ENCODE assay signal across 1 cellular context in genomic region chr2:46970334-46971288, GRCh38.
TF ChIP-seq lines count a peak whose summit lies in the region.

No MANE protein-coding gene starts in this region.

TF ChIP-seq in HepG2, 621 proteins besides CTCF, POLR2A, EP300 and RAD21 (continued from another document and continues in another):
- no peak for TF ChIP-seq ZNF124 (CRISPR knock-in tag; IDR thresholded peaks at IDR 0.05)
- TF ChIP-seq NFYC (CRISPR knock-in tag; IDR thresholded peaks at IDR 0.05): no peak
- no peak for TF ChIP-seq ZNF597 (CRISPR knock-in tag; IDR thresholded peaks at IDR 0.05)
- TF ChIP-seq ZNF557 (CRISPR knock-in tag; IDR thresholded peaks at IDR 0.05): no peak
- no peak for TF ChIP-seq ZNF800 (CRISPR knock-in tag; IDR thresholded peaks at IDR 0.05)
- TF ChIP-seq ZNF20 (CRISPR knock-in tag; IDR thresholded peaks at IDR 0.05): no peak
- no peak for TF ChIP-seq PREB (CRISPR knock-in tag; IDR thresholded peaks at IDR 0.05)
- TF ChIP-seq TRIM22 (IDR thresholded peaks at IDR 0.05): no peak
- TF ChIP-seq ONECUT2 (CRISPR knock-in tag; IDR thresholded peaks at IDR 0.05): no peak
- TF ChIP-seq TBL1XR1 (IDR thresholded peaks at IDR 0.05; ENCODE audit: borderline replicate concordance, low read length, partially characterized antibody): peak; percentile 35
- no peak for TF ChIP-seq POGZ (CRISPR knock-in tag; IDR thresholded peaks at IDR 0.05)
- 0 out of 2 replicates have a peak, but pooled peaks have one; percentile 29 for TF ChIP-seq ZMAT3 (CRISPR knock-in tag; conservative IDR thresholded peaks at IDR 0.05)
- 0 out of 2 replicates have a peak, but pooled peaks have one; percentile 24 for TF ChIP-seq CHD2 (IDR thresholded peaks at IDR 0.05; ENCODE audit: low read depth, low read length)
- TF ChIP-seq ASH2L (IDR thresholded peaks at IDR 0.05; ENCODE audit: insufficient read length, low read depth, low read length): peak; percentile 61
- no peak for TF ChIP-seq ZBTB8A (CRISPR knock-in tag; IDR thresholded peaks at IDR 0.05; ENCODE audit: borderline replicate concordance, low read depth)
- no peak for TF ChIP-seq ATF1 (CRISPR knock-in tag; IDR thresholded peaks at IDR 0.05)
- no peak; the same call in 1 of the 2 replicates for TF ChIP-seq ADNP (CRISPR knock-in tag; IDR thresholded peaks at IDR 0.05)
- TF ChIP-seq FOXJ3 (CRISPR knock-in tag; IDR thresholded peaks at IDR 0.05; ENCODE audit: borderline replicate concordance): no peak
- TF ChIP-seq STAT6 (CRISPR knock-in tag; IDR thresholded peaks at IDR 0.05; ENCODE audit: borderline replicate concordance): 0 out of 2 replicates have a peak, but pooled peaks have one; percentile 56
- TF ChIP-seq YY1 (IDR thresholded peaks at IDR 0.05; ENCODE audit: insufficient read depth, insufficient replicate concordance, low read depth, low read length): no peak
- no peak for TF ChIP-seq PBX2 (CRISPR knock-in tag; IDR thresholded peaks at IDR 0.05)
- no peak for TF ChIP-seq ZNF512 (CRISPR knock-in tag; IDR thresholded peaks at IDR 0.05)
- 0 out of 2 replicates have a peak, but pooled peaks have one; percentile 34 for TF ChIP-seq ZFP1 (CRISPR knock-in tag; IDR thresholded peaks at IDR 0.05)
- no peak for TF ChIP-seq SP1 (IDR thresholded peaks at IDR 0.05)
- 0 out of 2 replicates have a peak, but pooled peaks have one; percentile 15 for TF ChIP-seq SP1 (CRISPR knock-in tag; IDR thresholded peaks at IDR 0.05)
- TF ChIP-seq SNAI1 (CRISPR knock-in tag; IDR thresholded peaks at IDR 0.05; ENCODE audit: borderline replicate concordance): no peak
- TF ChIP-seq MAZ (IDR thresholded peaks at IDR 0.05; ENCODE audit: borderline replicate concordance, low read depth, low read length): no peak
- no peak for TF ChIP-seq MAZ (CRISPR knock-in tag; IDR thresholded peaks at IDR 0.05; ENCODE audit: low read depth)
- TF ChIP-seq ZSCAN20 (CRISPR knock-in tag; IDR thresholded peaks at IDR 0.05; ENCODE audit: borderline replicate concordance): no peak
- TF ChIP-seq ZKSCAN8 (CRISPR knock-in tag; IDR thresholded peaks at IDR 0.05; ENCODE audit: borderline replicate concordance): peak; percentile 71; the same call in 1 of the 2 replicates
- TF ChIP-seq ARNT (IDR thresholded peaks at IDR 0.05): no peak
- TF ChIP-seq NAIF1 (CRISPR knock-in tag; IDR thresholded peaks at IDR 0.05; ENCODE audit: borderline replicate concordance): no peak; the same call in 1 of the 2 replicates
- no peak for TF ChIP-seq ZBTB1 (CRISPR knock-in tag; IDR thresholded peaks at IDR 0.05; ENCODE audit: borderline replicate concordance)
- no peak for TF ChIP-seq TSC22D2 (CRISPR knock-in tag; IDR thresholded peaks at IDR 0.05; ENCODE audit: borderline replicate concordance)
- TF ChIP-seq SOX6 (IDR thresholded peaks at IDR 0.05): no peak
- peak; percentile 88 for TF ChIP-seq SOX6 (CRISPR knock-in tag; IDR thresholded peaks at IDR 0.05)
- TF ChIP-seq HNF4G (IDR thresholded peaks at IDR 0.05; ENCODE audit: borderline replicate concordance, low read depth, low read length): peak; percentile 81
- peak; percentile 89; the same call in 1 of the 2 replicates for TF ChIP-seq HNF4G (CRISPR knock-in tag; IDR thresholded peaks at IDR 0.05; ENCODE audit: borderline replicate concordance, low read depth)
- no peak for TF ChIP-seq TRAFD1 (CRISPR knock-in tag; IDR thresholded peaks at IDR 0.05; ENCODE audit: borderline replicate concordance)
- no peak for TF ChIP-seq ZNF496 (CRISPR knock-in tag; IDR thresholded peaks at IDR 0.05; ENCODE audit: insufficient replicate concordance)
- TF ChIP-seq SNAPC5 (CRISPR knock-in tag; IDR thresholded peaks at IDR 0.05; ENCODE audit: borderline replicate concordance): no peak
- TF ChIP-seq TAF1 (CRISPR knock-in tag; IDR thresholded peaks at IDR 0.05): peak; percentile 15; the same call in 1 of the 2 replicates
- TF ChIP-seq ZNF616 (CRISPR knock-in tag; IDR thresholded peaks at IDR 0.05; ENCODE audit: low read depth): no peak
- 0 out of 2 replicates have a peak, but pooled peaks have one; percentile 16 for TF ChIP-seq ZBED4 (CRISPR knock-in tag; IDR thresholded peaks at IDR 0.05; ENCODE audit: borderline replicate concordance)
- TF ChIP-seq ZNF510 (CRISPR knock-in tag; IDR thresholded peaks at IDR 0.05; ENCODE audit: low read depth): no peak
- no peak; the same call in none of the 2 replicates for TF ChIP-seq ZNF546 (CRISPR knock-in tag; conservative IDR thresholded peaks at IDR 0.05)
- TF ChIP-seq ZNF33B (CRISPR knock-in tag; IDR thresholded peaks at IDR 0.05): 0 out of 2 replicates have a peak, but pooled peaks have one; percentile 30
- TF ChIP-seq HOXA9 (CRISPR knock-in tag; IDR thresholded peaks at IDR 0.05; ENCODE audit: borderline replicate concordance): no peak
- peak; percentile 76 for TF ChIP-seq SOX5 (CRISPR knock-in tag; IDR thresholded peaks at IDR 0.05; ENCODE audit: borderline replicate concordance)
- no peak for TF ChIP-seq ZNF607 (CRISPR knock-in tag; IDR thresholded peaks at IDR 0.05; ENCODE audit: borderline replicate concordance)
- no peak for TF ChIP-seq ZFP36 (IDR thresholded peaks at IDR 0.05; ENCODE audit: borderline replicate concordance, low read depth, low read length, partially characterized antibody)
- TF ChIP-seq RBAK (CRISPR knock-in tag; IDR thresholded peaks at IDR 0.05): no peak
